Comparison of ENCODE assay signal across 8 cellular contexts in the genomic region with DNA sequence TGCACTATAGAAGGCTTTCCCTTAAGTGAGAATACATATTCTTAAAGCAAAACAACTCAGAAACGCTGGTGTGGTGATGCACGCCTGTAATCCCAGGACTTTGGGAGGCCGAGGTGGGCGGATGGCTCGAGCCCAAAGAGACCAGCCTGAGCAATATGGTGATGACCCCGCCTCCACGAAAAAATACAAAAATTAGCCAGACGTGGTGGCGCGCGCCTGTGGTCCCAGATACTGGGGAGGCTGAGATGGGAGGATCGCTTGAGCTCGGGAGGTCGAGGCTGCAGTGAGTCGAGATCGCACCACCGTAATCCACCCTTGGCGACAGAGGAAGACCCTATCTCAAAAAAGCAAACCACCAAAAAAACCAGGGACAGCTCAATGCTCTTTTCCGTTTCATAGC. TPM values are rescaled to one million over a fixed set of nuclear protein-coding genes. Genes with fewer than 3 reads are reported as not detected.
DNase-seq lines count a peak whose midpoint lies in the region; ATAC-seq and TF ChIP-seq lines count a peak whose summit lies in the region.

No MANE protein-coding gene starts in this region.

- H3K27me3 ChIP-seq in left lung (no peaks in the 10 kb centered on the region), subcutaneous abdominal adipose tissue (ENCODE audit: control insufficient read depth in 5 of 5, insufficient read depth in 4 of 5, low read length in 5 of 5) (no peaks in the 10 kb centered on the region)

- no peak for ATAC-seq in activated T-cell treated with anti-CD3 and anti-CD28 coated beads, Interleukin-2, amount 50 U/mL, for 72 hours (replicated peaks in 1 of 2)
- ATAC-seq in left lung, result no peak

- H3K9ac ChIP-seq in subcutaneous abdominal adipose tissue (ENCODE audit: low read length in 5 of 5), result no peak overlapping the region

- H3K4me3 ChIP-seq in left lung (peak overlapping the region; percentile 51 to 58), subcutaneous abdominal adipose tissue (ENCODE audit: low read depth in 1 of 5, low read length in 5 of 5) (peak overlapping the region; percentile 69 to 92 (median 77))

- H3K36me3 ChIP-seq in left lung (no peaks in the 10 kb centered on the region), subcutaneous abdominal adipose tissue (ENCODE audit: control insufficient read depth in 5 of 5, insufficient read depth in 5 of 5, low read length in 5 of 5) (no peaks in the 10 kb centered on the region)

- no peaks in the 10 kb centered on the region for H3K27me3 Mint-ChIP-seq in activated T-cell treated with anti-CD3 and anti-CD28 coated beads, Interleukin-2, amount 50 U/mL, for 72 hours (ENCODE audit: low read depth)
- peaks cover 4% of the 10 kb centered on the region for H3K27me3 Mint-ChIP-seq in activated naive CD8-positive, alpha-beta T cell treated with anti-CD3 and anti-CD28 coated beads for 36 hours

- no peak overlapping the region for H3K27ac Mint-ChIP-seq in activated T-cell treated with anti-CD3 and anti-CD28 coated beads, Interleukin-2, amount 50 U/mL, for 72 hours
- H3K27ac Mint-ChIP-seq in activated naive CD8-positive, alpha-beta T cell treated with anti-CD3 and anti-CD28 coated beads for 36 hours, result peak overlapping the region; percentile 65

- H3K4me3 Mint-ChIP-seq in activated T-cell treated with anti-CD3 and anti-CD28 coated beads, Interleukin-2, amount 50 U/mL, for 72 hours, result peak overlapping the region; percentile 83 to 86
- peak overlapping the region; percentile 90 for H3K4me3 Mint-ChIP-seq in activated naive CD8-positive, alpha-beta T cell treated with anti-CD3 and anti-CD28 coated beads for 36 hours

- H3K36me3 Mint-ChIP-seq in activated T-cell treated with anti-CD3 and anti-CD28 coated beads, Interleukin-2, amount 50 U/mL, for 72 hours (ENCODE audit: insufficient read depth in 2 of 2), result no peaks in the 10 kb centered on the region
- peaks cover 2% of the 10 kb centered on the region for H3K36me3 Mint-ChIP-seq in activated naive CD8-positive, alpha-beta T cell treated with anti-CD3 and anti-CD28 coated beads for 36 hours

- H3K4me1 ChIP-seq in left lung (peaks cover 3 to 10% of the 10 kb centered on the region in 2 donors), subcutaneous abdominal adipose tissue (ENCODE audit: control insufficient read depth in 5 of 5, insufficient read depth in 5 of 5, low read length in 5 of 5) (peaks cover 0 to 13% (median 10%) of the 10 kb centered on the region in 5 donors)

- peaks cover 20% of the 10 kb centered on the region for H3K4me1 Mint-ChIP-seq in activated T-cell treated with anti-CD3 and anti-CD28 coated beads, Interleukin-2, amount 50 U/mL, for 72 hours (ENCODE audit: low read depth)
- peaks cover 12% of the 10 kb centered on the region for H3K4me1 Mint-ChIP-seq in activated naive CD8-positive, alpha-beta T cell treated with anti-CD3 and anti-CD28 coated beads for 36 hours

- H3K9me3 ChIP-seq in left lung (no peaks in the 10 kb centered on the region), subcutaneous abdominal adipose tissue (ENCODE audit: control insufficient read depth in 5 of 5, low read length in 5 of 5) (no peaks in the 10 kb centered on the region)

- intact Hi-C loops in left lung (cut with DNase I), result no loop called here

- no peak for DNase-seq in activated T-cell treated with anti-CD3 and anti-CD28 coated beads, Interleukin-2, amount 50 U/mL, for 72 hours
- DNase-seq in activated T-cell treated with anti-CD3 and anti-CD28 coated beads, Interleukin-2, amount 50 U/mL, for 48 hours, result no peak
- no peak for DNase-seq in activated naive CD8-positive, alpha-beta T cell treated with anti-CD3 and anti-CD28 coated beads for 36 hours
- DNase-seq in left lung (no peak), NOMO-1 (lab: John Stamatoyannopoulos, UW; ENCODE audit: unreplicated experiment in 2 of 2) (no peak), HUDEP-2 (lab: John Stamatoyannopoulos, UW; ENCODE audit: unreplicated experiment in 76 of 76) (no peak), GOT3 (lab: John Stamatoyannopoulos, UW) (no peak)

- TF ChIP-seq CTCF in left lung (IDR thresholded peaks at IDR 0.05), result no peak

- H3K27ac ChIP-seq in left lung (no peak overlapping the region), subcutaneous abdominal adipose tissue (ENCODE audit: low read depth, low read length) (no peak overlapping the region)

- H3K9me3 Mint-ChIP-seq in activated T-cell treated with anti-CD3 and anti-CD28 coated beads, Interleukin-2, amount 50 U/mL, for 72 hours, result peaks cover 0 to 3% of the 10 kb centered on the region in 2 donors
- H3K9me3 Mint-ChIP-seq in activated naive CD8-positive, alpha-beta T cell treated with anti-CD3 and anti-CD28 coated beads for 36 hours, result peaks cover 6% of the 10 kb centered on the region

RNA-seq across cellular contexts. Expression of a gene that starts 0.8 kb away (rescaled TPM):
- 10 to 100 TPM; 20.9 to 22.2 TPM for total RNA-seq in activated T-cell treated with anti-CD3 and anti-CD28 coated beads, Interleukin-2, amount 50 U/mL, for 72 hours
- 1 to 10 TPM; 7.5 to 9.4 TPM for total RNA-seq in activated naive CD8-positive, alpha-beta T cell treated with anti-CD3 and anti-CD28 coated beads for 36 hours
- total RNA-seq in left lung, result 1 to 10 TPM; 2.8 to 2.9 TPM

RNA-seq across cellular contexts. Expression of a gene that starts 45.4 kb away (rescaled TPM):
- total RNA-seq in activated T-cell treated with anti-CD3 and anti-CD28 coated beads, Interleukin-2, amount 50 U/mL, for 72 hours, result 1 to 10 TPM; 4.4 to 5.2 TPM
- 1 to 10 TPM; 1.3 to 1.8 TPM for total RNA-seq in activated naive CD8-positive, alpha-beta T cell treated with anti-CD3 and anti-CD28 coated beads for 36 hours
- total RNA-seq in left lung, result 10 to 100 TPM; 40.4 to 51.9 TPM

Comparison
In these comparisons a context has a peak if more than half of its experiments do, and no peak if none do; other contexts are left out.
1. RNA of a gene that starts 45.4 kb away (total RNA-seq): 40.4 to 51.9 TPM in left lung; 4.4 to 5.2 TPM in activated T-cell treated with anti-CD3 and anti-CD28 coated beads, Interleukin-2, amount 50 U/mL, for 72 hours and 1.3 to 1.8 TPM in activated naive CD8-positive, alpha-beta T cell treated with anti-CD3 and anti-CD28 coated beads for 36 hours; every median in the first group is over 4 times any median in the second.